In the genomic region with DNA sequence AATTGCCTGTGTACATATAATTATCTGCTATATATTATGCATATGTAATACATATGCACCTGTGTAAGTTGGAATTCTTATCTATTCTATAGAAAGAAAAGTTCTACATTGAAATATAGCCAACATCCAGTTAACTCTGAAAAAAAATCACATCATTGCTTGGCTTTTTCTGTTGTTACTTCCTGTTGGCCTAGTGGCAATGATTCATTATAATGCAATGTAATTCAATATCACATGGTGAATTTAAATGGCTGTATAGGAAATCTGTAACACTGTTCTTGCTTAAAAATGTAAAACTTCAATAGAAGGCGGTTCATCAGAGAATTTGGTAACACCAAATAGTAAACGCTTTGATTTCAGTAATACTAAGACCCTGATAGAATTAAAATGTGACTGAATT, we compare ENCODE assay signal across 13 cellular contexts. TPM values are rescaled to one million over a fixed set of nuclear protein-coding genes. Genes with fewer than 3 reads are reported as not detected.
DNase-seq lines count a peak whose midpoint lies in the region; ATAC-seq, FAIRE-seq and TF ChIP-seq lines count a peak whose summit lies in the region.
"Had no signal": no experiment of that assay in that cellular context is flagged by ENCODE, and none has a peak within 500 bp of the region (broad histone marks: within the 10 kb centered on the region; RNA-seq: fewer than 3 reads in every experiment).

No MANE protein-coding gene starts in this region.

- TF ChIP-seq CTCF in cardiac fibroblast (IDR thresholded peaks at IDR 0.05; ENCODE audit: low read depth, low read length), result no peak

- TF ChIP-seq POLR2A in GM12892 (IDR thresholded peaks at IDR 0.05; ENCODE audit: low read depth, low read length), result no peak

- ATAC-seq in GM21717 (IDR thresholded peaks at IDR 0.05; ENCODE audit: unreplicated experiment), result no peak
- ATAC-seq: Panc1 had no signal

- DNase-seq in DMS153 treated with DMSO at 0.1 percent for 48 hours (lab: John Stamatoyannopoulos, UW; ENCODE audit: unreplicated experiment) (peak; percentile 14), M059J (ENCODE audit: low read depth) (peak; percentile 61), cardiac fibroblast (ENCODE audit: low read depth in 2 of 2) (peak; percentile 73 to 79), lung microvascular endothelial cell (ENCODE audit: low read depth in 2 of 2) (peak; percentile 67 to 73), hypothalamus (lab: John Stamatoyannopoulos, UW) (no peak), GM12892 (ENCODE audit: insufficient read length) (no peak)
- no peak for DNase-seq in activated naive CD4-positive, alpha-beta T cell treated with anti-CD3 and anti-CD28 coated beads, Interleukin-2, amount 50 U/mL, for 16 hours
- DNase-seq: NCI-H2171 treated with DMSO at 0.1 percent for 48 hours; stimulated activated CD4-positive, alpha-beta T cell treated with anti-CD3 and anti-CD28 coated beads, Interleukin-4, amount 100 ng/mL, for 4 hours had no signal

- no peak overlapping the region for H3K4me3 ChIP-seq in cardiac fibroblast (replicated peaks in 1 of 2; ENCODE audit: low read depth in 2 of 2, low read length in 2 of 2)
- H3K4me3 ChIP-seq: HAP-1 had no signal

- no peak for FAIRE-seq in GM12892 (lab: Jason Lieb, UNC)
- FAIRE-seq: GM19239 had no signal

RNA-seq across cellular contexts. Expression of a gene that starts 44.5 kb away (rescaled TPM):
- total RNA-seq in M059J (2014; rRNA removed; shearing (Covaris generic)), result 12.6 and 21.0 TPM in 2 replicates
- total RNA-seq in lung microvascular endothelial cell, result 10.5 and 11.9 TPM in 2 replicates
- 3.2 TPM for polyA plus RNA-seq in GM12892 (2012; ENCODE audit: missing spikeins)

Comparison
In these comparisons a context has a peak if more than half of its experiments do, and no peak if none do; other contexts are left out.
1. DNase-seq: peak in DMS153 treated with DMSO at 0.1 percent for 48 hours (single experiment), M059J (single experiment), cardiac fibroblast (2 of 2) and lung microvascular endothelial cell (2 of 2); none in activated naive CD4-positive, alpha-beta T cell treated with anti-CD3 and anti-CD28 coated beads, Interleukin-2, amount 50 U/mL, for 16 hours (single experiment), hypothalamus (0 of 51) and GM12892 (single experiment).